Comparison of ENCODE assay signal across 11 cellular contexts in the genomic region with DNA sequence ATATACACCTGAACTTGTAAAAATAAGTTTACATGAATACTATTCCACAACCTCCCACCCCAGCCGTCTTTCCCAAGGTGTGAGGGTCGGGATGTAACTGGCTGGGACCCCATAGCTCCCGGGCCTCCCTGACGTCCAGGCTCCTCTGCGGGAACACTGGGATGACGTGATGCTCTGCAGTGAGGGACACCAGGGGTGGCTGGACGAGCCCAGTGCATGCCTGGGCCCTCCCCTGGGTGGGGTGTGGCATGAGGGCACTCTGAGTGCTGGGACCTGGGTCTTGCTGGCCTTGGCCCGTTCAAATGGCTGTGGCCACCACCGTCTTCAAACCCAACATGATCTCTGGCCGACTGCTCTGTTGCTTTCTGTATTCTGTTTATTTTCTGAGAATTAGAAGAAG.
"Had no signal": no experiment of that assay in that cellular context is flagged by ENCODE, and none has a peak within 500 bp of the region (broad histone marks: within the 10 kb centered on the region; RNA-seq: fewer than 3 reads in every experiment).

No MANE protein-coding gene starts in this region.

- H3K36me3 ChIP-seq: adrenal gland had no signal

- H2AFZ ChIP-seq: parathyroid adenoma had no signal

- H3K4me2 ChIP-seq: smooth muscle cell had no signal

- H3K9me3 ChIP-seq: adrenal gland had no signal

- ATAC-seq: WTC11 had no signal

- H3K27me3 ChIP-seq: adrenal gland had no signal

- H3K4me3 ChIP-seq: adrenal gland, smooth muscle cell had no signal

- H3K27ac ChIP-seq: adrenal gland, parathyroid adenoma had no signal

- DNase-seq: activated CD4-positive, alpha-beta T cell treated with anti-CD3 and anti-CD28 coated beads, Interleukin-2, amount 10 ng/mL, durations not matched to agents 24 days and 14 days; activated T-cell treated with anti-CD3 and anti-CD28 coated beads, Interleukin-2, amount 50 U/mL, for 1 hour; cortex of kidney; effector CD8-positive, alpha-beta T cell; foreskin melanocyte; immature natural killer cell; retina had no signal

- H3K79me2 ChIP-seq: parathyroid adenoma had no signal

- H3K4me1 ChIP-seq: adrenal gland, parathyroid adenoma had no signal
